8 cellular contexts compared by ENCODE assay signal in the genomic region with DNA sequence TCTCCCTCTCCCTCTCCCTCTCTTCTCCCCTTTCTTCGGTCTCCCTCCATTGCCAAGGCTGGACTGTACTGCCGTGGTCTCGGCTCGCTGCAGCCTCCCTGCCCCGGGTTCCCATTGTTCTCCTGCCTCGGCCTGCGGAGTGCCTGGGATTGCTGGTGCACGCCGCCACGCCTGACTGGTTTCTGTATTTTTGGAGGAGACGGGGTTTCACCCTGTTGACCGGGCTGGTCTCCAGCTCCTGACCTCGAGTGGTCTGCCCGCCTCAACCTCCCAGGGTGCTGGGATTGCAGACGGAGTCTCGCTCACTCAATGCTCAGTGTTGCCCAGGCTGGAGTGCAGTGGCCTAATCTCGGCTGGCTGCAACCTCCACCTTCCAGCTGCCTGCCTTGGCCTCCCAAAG. TPM values are rescaled to one million over a fixed set of nuclear protein-coding genes. Genes with fewer than 3 reads are reported as not detected.
DNase-seq lines count a peak whose midpoint lies in the region; ATAC-seq, FAIRE-seq and TF ChIP-seq lines count a peak whose summit lies in the region.
"Not testable (repeated sequence)": the region's sequence is repeated elsewhere in the genome, so short reads cannot be mapped to it uniquely, and the experiment has no call there.

No MANE protein-coding gene starts in this region.

- not testable (repeated sequence) for TF ChIP-seq CTCF in kidney (IDR thresholded peaks at IDR 0.05; ENCODE audit: borderline replicate concordance, extremely low read depth, insufficient read depth); thyroid gland (IDR thresholded peaks at IDR 0.05)

- H2BK15ac ChIP-seq in neuronal stem cell (ENCODE audit: low read length), result not testable (repeated sequence)

- ATAC-seq in right cardiac atrium, result not testable (repeated sequence)

- not testable (repeated sequence) for H3K4ac ChIP-seq in neuronal stem cell (ENCODE audit: low read length)

- intact Hi-C loops in right cardiac atrium (cut with DNase I); kidney (cut with DNase I); thyroid gland (cut with DNase I): not testable (repeated sequence)

- H2AFZ ChIP-seq in neuronal stem cell (ENCODE audit: low read length), result peak overlapping the region; percentile 22

- not testable (repeated sequence) for H3K4me1 ChIP-seq in right cardiac atrium (ENCODE audit: control insufficient read depth, insufficient read depth, low read length); kidney (ENCODE audit: control insufficient read depth in 1 of 2, insufficient read depth in 1 of 2, low read depth in 1 of 2, low read length in 2 of 2); neuronal stem cell (ENCODE audit: control insufficient read depth in 2 of 2, insufficient read depth in 1 of 2, low read depth in 1 of 2, low read length in 2 of 2)
- peaks cover 10 to 17% of the 10 kb centered on the region in 2 donors for H3K4me1 ChIP-seq in thyroid gland

- not testable (repeated sequence) for H3K9ac ChIP-seq in kidney (ENCODE audit: low read length in 2 of 2); neuronal stem cell (ENCODE audit: low read depth, low read length, poor library complexity)

- not testable (repeated sequence) for H3K9me3 Mint-ChIP-seq in activated naive CD4-positive, alpha-beta T cell treated with anti-CD3 and anti-CD28 coated beads, Interleukin-2, amount 50 U/mL, for 24 hours

- not testable (repeated sequence) for DNase-seq in HTR-8/SVneo (ENCODE audit: insufficient read length, low spot score); neuronal stem cell (ENCODE audit: low spot score)
- DNase-seq in glomerular visceral epithelial cell (ENCODE audit: extremely low spot score) (peak; percentile 4), right cardiac atrium (peak in 2 of 3 donors; percentile 26 to 37), kidney (peak; percentile 36), thyroid gland (peak; percentile 82 to 83)

- H3K4me1 Mint-ChIP-seq in activated naive CD4-positive, alpha-beta T cell treated with anti-CD3 and anti-CD28 coated beads, Interleukin-2, amount 50 U/mL, for 24 hours, result peaks cover 13% of the 10 kb centered on the region

- TF ChIP-seq POLR2A in thyroid gland (IDR thresholded peaks at IDR 0.05), result not testable (repeated sequence)

- H3K36me3 Mint-ChIP-seq in activated naive CD4-positive, alpha-beta T cell treated with anti-CD3 and anti-CD28 coated beads, Interleukin-2, amount 50 U/mL, for 24 hours, result not testable (repeated sequence)

- not testable (repeated sequence) for H3K4me3 Mint-ChIP-seq in activated naive CD4-positive, alpha-beta T cell treated with anti-CD3 and anti-CD28 coated beads, Interleukin-2, amount 50 U/mL, for 24 hours

- H3K27me3 Mint-ChIP-seq in activated naive CD4-positive, alpha-beta T cell treated with anti-CD3 and anti-CD28 coated beads, Interleukin-2, amount 50 U/mL, for 24 hours, result not testable (repeated sequence)

- H3K4me2 ChIP-seq in neuronal stem cell (ENCODE audit: insufficient read depth, low read length, poor library complexity, severe bottlenecking), result not testable (repeated sequence)

- not testable (repeated sequence) for H3K23ac ChIP-seq in neuronal stem cell (ENCODE audit: low read depth, low read length, poor library complexity)

- H2BK12ac ChIP-seq in neuronal stem cell (ENCODE audit: low read length), result not testable (repeated sequence)

- TF ChIP-seq EP300 in Ishikawa (IDR thresholded peaks at IDR 0.05; ENCODE audit: borderline replicate concordance), result 0 out of 2 replicates have a peak, but pooled peaks have one; percentile 20

- H3K27ac ChIP-seq in right cardiac atrium (ENCODE audit: low read length); kidney (ENCODE audit: low read depth in 2 of 2, low read length in 2 of 2); neuronal stem cell (replicated peaks; ENCODE audit: low read length): not testable (repeated sequence)
- peak overlapping the region in 2 of 3 donors; percentile 36 to 61 for H3K27ac ChIP-seq in thyroid gland

- not testable (repeated sequence) for H3K9me3 ChIP-seq in right cardiac atrium (ENCODE audit: control insufficient read depth, low read length); kidney (ENCODE audit: control insufficient read depth in 1 of 2, low read length in 2 of 2); neuronal stem cell (replicated peaks in 1 of 2; ENCODE audit: control insufficient read depth in 2 of 2, insufficient read depth in 1 of 2, low read depth in 1 of 2, low read length in 2 of 2); thyroid gland

- not testable (repeated sequence) for TF ChIP-seq RAD21 in Ishikawa (IDR thresholded peaks at IDR 0.05; ENCODE audit: low read depth)

- H3K18ac ChIP-seq in neuronal stem cell (ENCODE audit: low read length), result not testable (repeated sequence)

- H3K27me3 ChIP-seq in right cardiac atrium (ENCODE audit: control insufficient read depth, insufficient read depth); neuronal stem cell (ENCODE audit: control insufficient read depth in 3 of 3, insufficient read depth in 3 of 3, low read depth in 1 of 3, low read length in 3 of 3); thyroid gland: not testable (repeated sequence)

- H2BK120ac ChIP-seq in neuronal stem cell (ENCODE audit: low read depth, low read length), result not testable (repeated sequence)

- not testable (repeated sequence) for H3K36me3 ChIP-seq in kidney (ENCODE audit: control insufficient read depth in 1 of 2, insufficient read depth in 2 of 2, low read length in 2 of 2); neuronal stem cell (replicated peaks in 1 of 2; ENCODE audit: control insufficient read depth in 2 of 2, insufficient read depth in 2 of 2, low read length in 2 of 2); thyroid gland

- H4K8ac ChIP-seq in neuronal stem cell (ENCODE audit: low read depth, low read length), result peak overlapping the region; percentile 43

- H3K27ac Mint-ChIP-seq in activated naive CD4-positive, alpha-beta T cell treated with anti-CD3 and anti-CD28 coated beads, Interleukin-2, amount 50 U/mL, for 24 hours, result peak overlapping the region; percentile 36

- not testable (repeated sequence) for H3K79me1 ChIP-seq in neuronal stem cell (ENCODE audit: low read depth, low read length)

- H4K91ac ChIP-seq in neuronal stem cell (ENCODE audit: low read depth, low read length, poor library complexity), result not testable (repeated sequence)

- not testable (repeated sequence) for H2AK5ac ChIP-seq in neuronal stem cell (ENCODE audit: low read depth, low read length)

- peak; percentile 4 for FAIRE-seq in HTR-8/SVneo (lab: Jason Lieb, UNC)
- not testable (repeated sequence) for FAIRE-seq in kidney (lab: Jason Lieb, UNC)

- not testable (repeated sequence) for H3K14ac ChIP-seq in neuronal stem cell (ENCODE audit: low read length)

- not testable (repeated sequence) for H2BK5ac ChIP-seq in neuronal stem cell (ENCODE audit: low read length)

- 92% methylated on average over 17 of the region's 17 CpGs for WGBS in right cardiac atrium
- no CpG with 5 or more reads among the region's 17 CpGs for WGBS in neuronal stem cell (ENCODE audit: extremely low coverage in 2 of 2, insufficient read length in 2 of 2, insufficient replicate concordance in 1 of 2), 2 donors
- 38 to 59% methylated on average over 13 of the region's 17 CpGs for WGBS in thyroid gland, 2 donors

- not testable (repeated sequence) for H3K4me3 ChIP-seq in right cardiac atrium (ENCODE audit: low read length); kidney (ENCODE audit: low read length in 2 of 2); neuronal stem cell (ENCODE audit: low read length in 2 of 2); thyroid gland (replicated peaks in 1 of 3)

TF ChIP-seq in Ishikawa, 13 proteins besides CTCF, POLR2A, EP300 and RAD21:
- TF ChIP-seq MAX (IDR thresholded peaks at IDR 0.05), result 0 out of 2 replicates have a peak, but pooled peaks have one; percentile 27
TF ChIP-seq in Ishikawa: peak in this region for 1; not testable (repeated sequence) for 12.

RNA-seq across cellular contexts. Expression of gene PARP8, which starts 59.0 kb away (rescaled TPM):
- total RNA-seq in right cardiac atrium (10 to 100 TPM in 3 of 4 donors, 1 to 10 TPM in 1; 9.6 to 11.6 (median 10.8) TPM), kidney (42.5 TPM), thyroid gland (100 to 1,000 TPM in 3 of 4 donors, 10 to 100 TPM in 1; 71.2 to 151 (median 107) TPM)
- polyA plus RNA-seq in right cardiac atrium (2.4 TPM), kidney (ENCODE audit: insufficient read depth, low read depth, low replicate concordance) (3.4 TPM)
- polyA plus RNA-seq in neuronal stem cell (2013, experiment 1 of 2), result 13.7 TPM
- 13.5 TPM for polyA plus RNA-seq in neuronal stem cell (2013, experiment 2 of 2)
